20 cellular contexts compared by ENCODE assay signal in genomic region chr3:20310629-20311028, GRCh38.
"Had no signal": no experiment of that assay in that cellular context is flagged by ENCODE, and none has a peak within 500 bp of the region (broad histone marks: within the 10 kb centered on the region; RNA-seq: fewer than 3 reads in every experiment).

No MANE protein-coding gene starts in this region.

- H3K36me3 Mint-ChIP-seq: activated naive CD8-positive, alpha-beta T cell treated with anti-CD3 and anti-CD28 coated beads, Interleukin-2, amount 10 ng/mL, durations not matched to agents 7 days and 5 days had no signal

- H3K4me1 ChIP-seq: gastroesophageal sphincter, sigmoid colon, thyroid gland, vagina had no signal

- H3K27me3 Mint-ChIP-seq: activated CD8-positive, alpha-beta T cell treated with anti-CD3 and anti-CD28 coated beads for 36 hours; activated naive CD8-positive, alpha-beta T cell treated with anti-CD3 and anti-CD28 coated beads, Interleukin-2, amount 10 ng/mL, durations not matched to agents 7 days and 5 days; progenitor cell of endocrine pancreas; stimulated activated naive CD8-positive, alpha-beta T cell treated with anti-CD3 and anti-CD28 coated beads, Interleukin-15, amount 100 ng/mL, for 72 hours had no signal

- H3K9me3 Mint-ChIP-seq: activated CD8-positive, alpha-beta T cell treated with anti-CD3 and anti-CD28 coated beads for 36 hours; stimulated activated naive CD8-positive, alpha-beta T cell treated with anti-CD3 and anti-CD28 coated beads, Interleukin-15, amount 100 ng/mL, for 72 hours; T-helper 1 cell treated with Interleukin-12 subunit alpha and Interleukin-12 subunit beta and Interleukin-4 antibody, amounts not matched to agents 30 μg/mL and 1 μg/mL, for 36 hours had no signal

- H3K27ac ChIP-seq: gastroesophageal sphincter, sigmoid colon, thyroid gland, vagina had no signal

- H3K27ac Mint-ChIP-seq: activated CD8-positive, alpha-beta T cell treated with anti-CD3 and anti-CD28 coated beads for 36 hours; activated naive CD8-positive, alpha-beta T cell treated with anti-CD3 and anti-CD28 coated beads, Interleukin-2, amount 10 ng/mL, durations not matched to agents 7 days and 5 days; progenitor cell of endocrine pancreas; stimulated activated naive CD8-positive, alpha-beta T cell treated with anti-CD3 and anti-CD28 coated beads, Interleukin-15, amount 100 ng/mL, for 72 hours; T-helper 1 cell treated with Interleukin-12 subunit alpha and Interleukin-12 subunit beta and Interleukin-4 antibody, amounts not matched to agents 30 μg/mL and 1 μg/mL, for 36 hours had no signal

- H3K36me3 ChIP-seq: gastroesophageal sphincter, sigmoid colon, thyroid gland, vagina had no signal

- H3K4me3 Mint-ChIP-seq: activated CD8-positive, alpha-beta T cell treated with anti-CD3 and anti-CD28 coated beads for 36 hours; activated naive CD8-positive, alpha-beta T cell treated with anti-CD3 and anti-CD28 coated beads, Interleukin-2, amount 10 ng/mL, durations not matched to agents 7 days and 5 days; naive thymus-derived CD8-positive, alpha-beta T cell; stimulated activated naive CD8-positive, alpha-beta T cell treated with anti-CD3 and anti-CD28 coated beads, Interleukin-15, amount 100 ng/mL, for 72 hours; T-helper 1 cell treated with Interleukin-12 subunit alpha and Interleukin-12 subunit beta and Interleukin-4 antibody, amounts not matched to agents 30 μg/mL and 1 μg/mL, for 36 hours had no signal

- DNase-seq: activated CD4-positive, alpha-beta T cell treated with anti-CD3 and anti-CD28 coated beads for 4 hours; activated CD8-positive, alpha-beta memory T cell treated with anti-CD3 and anti-CD28 coated beads, Interleukin-2, amount 50 U/mL, for 4 hours; activated CD8-positive, alpha-beta T cell treated with anti-CD3 and anti-CD28 coated beads for 36 hours; activated naive CD8-positive, alpha-beta T cell treated with anti-CD3 and anti-CD28 coated beads, Interleukin-2, amount 10 ng/mL, durations not matched to agents 7 days and 5 days; caudate nucleus; cortex of kidney; effector CD8-positive, alpha-beta T cell; hypothalamus; kidney glomerular epithelial cell; midbrain; naive thymus-derived CD8-positive, alpha-beta T cell; sigmoid colon; stimulated activated CD4-positive, alpha-beta T cell treated with anti-CD3 and anti-CD28 coated beads, Interleukin-4, amount 100 ng/mL, for 24 hours; stimulated activated naive CD8-positive, alpha-beta T cell treated with anti-CD3 and anti-CD28 coated beads, Interleukin-15, amount 100 ng/mL, for 72 hours; thyroid gland had no signal

- ATAC-seq: activated CD8-positive, alpha-beta T cell treated with anti-CD3 and anti-CD28 coated beads for 36 hours; gastroesophageal sphincter; naive thymus-derived CD8-positive, alpha-beta T cell; stimulated activated naive CD8-positive, alpha-beta T cell treated with anti-CD3 and anti-CD28 coated beads, Interleukin-15, amount 100 ng/mL, for 72 hours had no signal

- H3K4me3 ChIP-seq: gastroesophageal sphincter, lung, sigmoid colon, thyroid gland, vagina had no signal

- H3K9me3 ChIP-seq: gastroesophageal sphincter, sigmoid colon, thyroid gland, vagina had no signal

- H3K27me3 ChIP-seq: gastroesophageal sphincter, sigmoid colon, thyroid gland, vagina had no signal

- H3K4me1 Mint-ChIP-seq: activated naive CD8-positive, alpha-beta T cell treated with anti-CD3 and anti-CD28 coated beads, Interleukin-2, amount 10 ng/mL, durations not matched to agents 7 days and 5 days; naive thymus-derived CD8-positive, alpha-beta T cell; stimulated activated naive CD8-positive, alpha-beta T cell treated with anti-CD3 and anti-CD28 coated beads, Interleukin-15, amount 100 ng/mL, for 72 hours had no signal
